In genomic region chr11:12088047-12088481, GRCh38 we compare ENCODE assay signal across 8 cellular contexts. TPM values are rescaled to one million over a fixed set of nuclear protein-coding genes. Genes with fewer than 3 reads are reported as not detected.
DNase-seq lines count a peak whose midpoint lies in the region; ATAC-seq, FAIRE-seq and TF ChIP-seq lines count a peak whose summit lies in the region.

No MANE protein-coding gene starts in this region.

- peak overlapping the region; percentile 86 for H3K4me2 ChIP-seq in keratinocyte (ENCODE audit: control insufficient read depth, extremely low read depth, insufficient read depth, low read depth, low read length)

- dilution Hi-C loops in keratinocyte (cut with MboI; ENCODE audit: extremely low pct_ligation_motif_present, low sequenced_read_pairs) = no loop called here

- peaks cover 67% of the 10 kb centered on the region for H3K4me1 ChIP-seq in ACC112 (ENCODE audit: control insufficient read depth, insufficient read depth, low read length, unreplicated experiment)
- H3K4me1 ChIP-seq in keratinocyte (ENCODE audit: control insufficient read depth, extremely low read depth, insufficient read depth, low read length) = peaks cover 75% of the 10 kb centered on the region

- H3K27ac ChIP-seq in ACC112 (ENCODE audit: low read depth, low read length) (peak overlapping the region; percentile 99), keratinocyte (ENCODE audit: control insufficient read depth, insufficient read depth, low read length) (peak overlapping the region; percentile 99)

- H3K27me3 ChIP-seq in ACC112 (ENCODE audit: insufficient read depth, low read length) = no peaks in the 10 kb centered on the region
- no peaks in the 10 kb centered on the region for H3K27me3 ChIP-seq in keratinocyte (ENCODE audit: control insufficient read depth, extremely low read depth, insufficient read depth, low read length)

- no peaks in the 10 kb centered on the region for H3K79me2 ChIP-seq in ACC112 (ENCODE audit: control insufficient read depth, insufficient read depth, low read length, unreplicated experiment)
- H3K79me2 ChIP-seq in keratinocyte (ENCODE audit: control insufficient read depth, insufficient read depth, low read length) = no peaks in the 10 kb centered on the region

- peaks cover 2% of the 10 kb centered on the region for H3K9me3 ChIP-seq in keratinocyte (ENCODE audit: control insufficient read depth, low read depth, low read length)

- DNase-seq in HT-29 (ENCODE audit: low spot score) (peak; percentile 47), astrocyte of the hippocampus (ENCODE audit: low read depth, low spot score) (peak; percentile 63), keratinocyte (ENCODE audit: low read depth, low spot score) (no peak), ureter (ENCODE audit: low spot score) (peak; percentile 78), cerebellum (ENCODE audit: low spot score) (no peak)

- H2AFZ ChIP-seq in ACC112 (ENCODE audit: low read length, unreplicated experiment) (no peak overlapping the region), keratinocyte (ENCODE audit: control insufficient read depth, low read length) (no peak overlapping the region)

- peak overlapping the region; percentile 64; the same call in 1 of the 2 replicates for H3K4me3 ChIP-seq in ACC112 (ENCODE audit: low read depth, low read length)
- peak overlapping the region in 1 of 3 experiments; percentile 63 for H3K4me3 ChIP-seq in keratinocyte (ENCODE audit: control insufficient read depth in 2 of 3, extremely low read depth in 1 of 3, insufficient read depth in 2 of 3, low read depth in 1 of 3, low read length in 3 of 3)

- H3K9me1 ChIP-seq in keratinocyte (ENCODE audit: control insufficient read depth, extremely low read depth, insufficient read depth, low read length) = no peaks in the 10 kb centered on the region

- H3K36me3 ChIP-seq in ACC112 (ENCODE audit: insufficient read depth, low read length) (peaks cover 7% of the 10 kb centered on the region; the same call in 1 of the 2 replicates), keratinocyte (ENCODE audit: control insufficient read depth in 2 of 2, extremely low read depth in 1 of 2, insufficient read depth in 2 of 2, low read length in 2 of 2) (peaks cover 0 to 8% of the 10 kb centered on the region in 2 experiments)

- peak overlapping the region; percentile 88 for H3K9ac ChIP-seq in keratinocyte (ENCODE audit: control insufficient read depth, extremely low read depth, insufficient read depth, low read length)

- FAIRE-seq in keratinocyte (lab: Jason Lieb, UNC) = peak; percentile 46

- ATAC-seq in activated CD4-positive, CD25-positive, alpha-beta regulatory T cell treated with anti-CD3 and anti-CD28 coated beads, Interleukin-2, amount 50 U/mL, for 24 hours = no peak
- no peak for ATAC-seq in GM18868 (IDR thresholded peaks at IDR 0.05; ENCODE audit: unreplicated experiment)

- peak; percentile 39 to 73 (median 72) for TF ChIP-seq CTCF in keratinocyte (optimal IDR thresholded peaks at IDR 0.05 in 1 of 3, IDR thresholded peaks at IDR 0.05 in 1 of 3, conservative IDR thresholded peaks at IDR 0.05 in 1 of 3; ENCODE audit: extremely low read depth in 1 of 3, insufficient read depth in 2 of 3, low read length in 3 of 3)

- H4K20me1 ChIP-seq in keratinocyte (ENCODE audit: control insufficient read depth, extremely low read depth, insufficient read depth, low read length) = no peaks in the 10 kb centered on the region

RNA-seq across cellular contexts. Expression of gene MICAL2, which starts 22.3 kb away (rescaled TPM):
- 150 and 153 TPM in 2 replicates for total RNA-seq in HT-29 (2014; rRNA removed; shearing (Covaris generic))
- polyA plus RNA-seq in keratinocyte = 72.7 to 124 TPM (median 83.9 TPM) in 3 replicates
- polyA plus RNA-seq in keratinocyte (2011; ENCODE audit: low read depth) = 172 TPM
- 76.6 and 79.2 TPM in 2 replicates for polyA plus RNA-seq in keratinocyte (2011; cell fraction: cytosol; rRNA removed)
- 175 and 197 TPM in 2 replicates for polyA plus RNA-seq in keratinocyte (2011; cell fraction: nucleus; rRNA removed)
- 52.2 and 143 TPM in 2 replicates for polyA plus RNA-seq in keratinocyte (2012; ENCODE audit: low replicate concordance)
- polyA minus RNA-seq in keratinocyte = 218 to 406 TPM (median 316 TPM) in 3 replicates
- polyA minus RNA-seq in keratinocyte (2011; cell fraction: cytosol; rRNA and poly(A)+ RNA removed) = 176 TPM
- 292 and 558 TPM in 2 replicates for polyA minus RNA-seq in keratinocyte (2011; cell fraction: nucleus; rRNA and poly(A)+ RNA removed)
- total RNA-seq in ureter (215 TPM), cerebellum (20.0 TPM)

Comparison
In these comparisons a context has a peak if more than half of its experiments do, and no peak if none do; other contexts are left out.
1. DNase-seq: peak in HT-29 (single experiment), astrocyte of the hippocampus (single experiment) and ureter (single experiment); none in keratinocyte (single experiment) and cerebellum (single experiment).